ENCODE assay signal across 8 cellular contexts in genomic region chr16:3158498-3159314, GRCh38. TPM values are rescaled to one million over a fixed set of nuclear protein-coding genes. Genes with fewer than 3 reads are reported as not detected.
DNase-seq lines count a peak whose midpoint lies in the region; ATAC-seq and TF ChIP-seq lines count a peak whose summit lies in the region.

No MANE protein-coding gene starts in this region.

- POLR2A ChIA-PET in GM10248 (lab: Yijun Ruan, JAX): interaction anchor here (0.6 to 0.9 kb wide), 5 partner anchors 10 to 1112 kb away, joined by 3 to 7 read pairs (median 4); partner anchors contain the start of gene ZNF213
- POLR2A ChIA-PET in activated CD8-positive, alpha-beta T cell treated with anti-CD3 and anti-CD28 coated beads, Interleukin-2, amount 10 ng/mL, durations not matched to agents 7 days and 5 days (lab: Charles Lee): interaction anchor here (0.6 to 2.4 kb wide), 15 partner anchors 9 to 312 kb away, joined by 3 to 11 read pairs (median 3); partner anchors contain the start of genes ZNF174, ZNF200 and ZSCAN32

- DNase-seq in GM10248 (ENCODE audit: extremely low spot score) (peak; percentile 94), NCI-H82 (lab: John Stamatoyannopoulos, UW) (peak; percentile 84), medulla oblongata (ENCODE audit: extremely low spot score) (peak; percentile 67), NCI-H1092 (lab: John Stamatoyannopoulos, UW) (no peak)
- peak; percentile 97 for DNase-seq in activated CD8-positive, alpha-beta T cell treated with anti-CD3 and anti-CD28 coated beads, Interleukin-2, amount 10 ng/mL, durations not matched to agents 7 days and 5 days
- peak; percentile 89 for DNase-seq in effector CD4-positive, alpha-beta T cell
- DNase-seq in stimulated activated CD8-positive, alpha-beta memory T cell treated with anti-CD3 and anti-CD28 coated beads, Interleukin-12 subunit alpha, Interleukin-12 subunit beta, amount 100 ng/mL, for 1 hour (ENCODE audit: low read depth): peak; percentile 89

- ATAC-seq in HG03095 (IDR thresholded peaks at IDR 0.05; ENCODE audit: unreplicated experiment): peak; percentile 46
- ATAC-seq in activated CD8-positive, alpha-beta T cell treated with anti-CD3 and anti-CD28 coated beads, Interleukin-2, amount 10 ng/mL, durations not matched to agents 7 days and 5 days: peak; percentile 87

- H3K4me3 Mint-ChIP-seq in activated CD8-positive, alpha-beta T cell treated with anti-CD3 and anti-CD28 coated beads, Interleukin-2, amount 10 ng/mL, durations not matched to agents 7 days and 5 days: peak overlapping the region; percentile 92

- H3K27ac Mint-ChIP-seq in activated CD8-positive, alpha-beta T cell treated with anti-CD3 and anti-CD28 coated beads, Interleukin-2, amount 10 ng/mL, durations not matched to agents 7 days and 5 days: peak overlapping the region; percentile 89

- no peak for TF ChIP-seq CTCF in GM10248 (IDR thresholded peaks at IDR 0.05; ENCODE audit: control extremely low read depth, extremely low read depth, low read depth, missing control alignments)

- CTCF ChIA-PET in GM10248 (lab: Yijun Ruan, JAX): interaction anchor here (1.4 to 2.0 kb wide), 4 partner anchors 10 to 127 kb away, joined by 4 to 8 read pairs (median 6); no protein-coding TSS in a partner anchor
- CTCF ChIA-PET in activated CD8-positive, alpha-beta T cell treated with anti-CD3 and anti-CD28 coated beads, Interleukin-2, amount 10 ng/mL, durations not matched to agents 7 days and 5 days (lab: Charles Lee): interaction anchor here (0.9 to 3.5 kb wide), 12 partner anchors 9 to 135 kb away, joined by 3 to 14 read pairs (median 4); no protein-coding TSS in a partner anchor

- peaks cover 4% of the 10 kb centered on the region for H3K36me3 Mint-ChIP-seq in activated CD8-positive, alpha-beta T cell treated with anti-CD3 and anti-CD28 coated beads, Interleukin-2, amount 10 ng/mL, durations not matched to agents 7 days and 5 days (ENCODE audit: low read depth)

- peaks cover 18% of the 10 kb centered on the region for H3K27me3 Mint-ChIP-seq in activated CD8-positive, alpha-beta T cell treated with anti-CD3 and anti-CD28 coated beads, Interleukin-2, amount 10 ng/mL, durations not matched to agents 7 days and 5 days (ENCODE audit: low read depth)

- peaks cover 52% of the 10 kb centered on the region for H3K4me1 Mint-ChIP-seq in activated CD8-positive, alpha-beta T cell treated with anti-CD3 and anti-CD28 coated beads, Interleukin-2, amount 10 ng/mL, durations not matched to agents 7 days and 5 days (ENCODE audit: low read depth)

- no peaks in the 10 kb centered on the region for H3K9me3 Mint-ChIP-seq in activated CD8-positive, alpha-beta T cell treated with anti-CD3 and anti-CD28 coated beads, Interleukin-2, amount 10 ng/mL, durations not matched to agents 7 days and 5 days (ENCODE audit: insufficient read depth)

RNA-seq across cellular contexts. Expression of gene ZNF213, which starts 23.9 kb away (rescaled TPM):
- total RNA-seq in activated CD8-positive, alpha-beta T cell treated with anti-CD3 and anti-CD28 coated beads, Interleukin-2, amount 10 ng/mL, durations not matched to agents 7 days and 5 days: 10 to 100 TPM; 10.8 to 12.1 TPM

RNA-seq across cellular contexts. Expression of gene OR1F1, which starts 29.3 kb away (rescaled TPM):
- not detected for total RNA-seq in activated CD8-positive, alpha-beta T cell treated with anti-CD3 and anti-CD28 coated beads, Interleukin-2, amount 10 ng/mL, durations not matched to agents 7 days and 5 days

RNA-seq across cellular contexts. Expression of gene ZNF205, which starts 46.3 kb away (rescaled TPM):
- not detected for total RNA-seq in activated CD8-positive, alpha-beta T cell treated with anti-CD3 and anti-CD28 coated beads, Interleukin-2, amount 10 ng/mL, durations not matched to agents 7 days and 5 days

RNA-seq across cellular contexts. Expression of gene ZSCAN10, which starts 59.6 kb away (rescaled TPM):
- under 1 TPM; 0.23 to 0.26 TPM for total RNA-seq in activated CD8-positive, alpha-beta T cell treated with anti-CD3 and anti-CD28 coated beads, Interleukin-2, amount 10 ng/mL, durations not matched to agents 7 days and 5 days
